Comparison of ENCODE assay signal across 8 cellular contexts in genomic region chr7:131072505-131073091, GRCh38.
DNase-seq lines count a peak whose midpoint lies in the region.

No MANE protein-coding gene starts in this region.

- peaks cover 14% of the 10 kb centered on the region for H3K36me3 Mint-ChIP-seq in activated naive CD8-positive, alpha-beta T cell

- no peak overlapping the region for H3K4me3 Mint-ChIP-seq in activated naive CD8-positive, alpha-beta T cell

- no peaks in the 10 kb centered on the region for H3K27me3 Mint-ChIP-seq in activated naive CD8-positive, alpha-beta T cell

- H3K4me1 Mint-ChIP-seq in activated naive CD8-positive, alpha-beta T cell (ENCODE audit: low read depth) = peaks cover 81% of the 10 kb centered on the region

- H3K27ac Mint-ChIP-seq in activated naive CD8-positive, alpha-beta T cell = peak overlapping the region; percentile 50

- H3K9me3 Mint-ChIP-seq in activated naive CD8-positive, alpha-beta T cell (ENCODE audit: low read depth) = no peaks in the 10 kb centered on the region

- DNase-seq in CD1c-positive myeloid dendritic cell (ENCODE audit: extremely low spot score) = peak; percentile 27
- DNase-seq in LHCN-M2 (ENCODE audit: low read depth) = peak; percentile 48
- DNase-seq in islet precursor cell = peak; percentile 75
- DNase-seq in foreskin melanocyte = no peak
- DNase-seq in ecto neural progenitor cell (ENCODE audit: low spot score) = no peak
- DNase-seq in DMS153 (lab: John Stamatoyannopoulos, UW) = no peak
- no peak for DNase-seq in activated T-cell treated with anti-CD3 and anti-CD28 coated beads, Interleukin-2, amount 50 U/mL, for 1 hour

Comparison
In these comparisons a context has a peak if more than half of its experiments do, and no peak if none do; other contexts are left out.
1. DNase-seq: peak in CD1c-positive myeloid dendritic cell (single experiment), LHCN-M2 (single experiment) and islet precursor cell (single experiment); none in foreskin melanocyte (single experiment), ecto neural progenitor cell (single experiment), DMS153 (single experiment) and activated T-cell treated with anti-CD3 and anti-CD28 coated beads, Interleukin-2, amount 50 U/mL, for 1 hour (single experiment).